In the genomic region with DNA sequence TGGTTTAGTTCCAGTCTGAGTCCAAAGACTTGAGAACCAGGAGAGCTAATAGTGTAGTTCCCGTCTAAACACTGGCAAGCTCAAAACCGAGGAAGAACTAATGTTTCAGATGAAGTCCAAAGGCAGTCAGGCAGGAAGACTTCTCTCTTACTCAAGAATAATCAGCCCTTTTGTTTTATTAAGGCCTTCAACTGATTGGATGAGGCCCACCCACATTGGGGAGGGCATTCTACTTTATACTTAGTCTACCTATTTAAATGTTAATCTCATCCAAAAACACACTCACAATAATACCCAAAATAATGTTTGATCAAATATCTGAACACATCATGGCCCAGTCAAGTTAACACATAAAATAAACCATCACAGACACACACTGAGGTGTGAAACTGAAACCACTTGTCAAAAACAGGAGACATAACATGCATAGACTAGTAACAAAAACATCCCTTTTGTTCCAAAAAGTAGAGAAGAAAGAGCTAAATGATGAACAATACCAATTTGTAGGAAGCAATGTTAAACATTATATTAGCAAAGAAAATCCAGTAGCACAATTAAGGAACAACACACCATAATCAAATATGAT, we compare ENCODE assay signal across 29 cellular contexts. TPM values are rescaled to one million over a fixed set of nuclear protein-coding genes. Genes with fewer than 3 reads are reported as not detected.
A peak's percentile ranks its signal among the peaks of the same experiment; 100 is the strongest.
DNase-seq lines count a peak whose midpoint lies in the region; ATAC-seq, FAIRE-seq and TF ChIP-seq lines count a peak whose summit lies in the region.
"Had no signal": no experiment of that assay in that cellular context is flagged by ENCODE, and none has a peak within 500 bp of the region (broad histone marks: within the 10 kb centered on the region; RNA-seq: fewer than 3 reads in every experiment).

No MANE protein-coding gene starts in this region.

- H3K9me3 ChIP-seq in GM12878 (replicated peaks; ENCODE audit: control insufficient read depth, insufficient read depth, low read length) (no peaks in the 10 kb centered on the region; the same call in 2 of the 3 replicates), tibial artery (no peaks in the 10 kb centered on the region)
- H3K9me3 ChIP-seq: Caco-2, right lobe of liver had no signal

- CTCF ChIA-PET in GM12878 (lab: Yijun Ruan, JAX), result interaction anchor here (0.6 to 0.8 kb wide), 3 partner anchors 11 to 12 kb away, joined by 3 to 4 read pairs (median 3); no protein-coding TSS in a partner anchor

- no peaks in the 10 kb centered on the region for H3K36me3 Mint-ChIP-seq in activated CD4-positive, alpha-beta T cell treated with anti-CD3 and anti-CD28 coated beads, Interleukin-2, amount 10 ng/mL, durations not matched to agents 24 days and 14 days (ENCODE audit: low read depth)
- H3K36me3 Mint-ChIP-seq: neural progenitor cell had no signal

- H3K36me3 ChIP-seq in GM12878 (ENCODE audit: control insufficient read depth in 2 of 2, insufficient read depth in 2 of 2, low read length in 1 of 2), result no peaks in the 10 kb centered on the region
- no peaks in the 10 kb centered on the region for H3K36me3 ChIP-seq in tibial artery
- H3K36me3 ChIP-seq: neural progenitor cell, right lobe of liver had no signal

- POLR2A ChIA-PET in GM12878 (lab: Charles Lee), result no interaction called here

- H3K4me3 ChIP-seq in GM12878, result no peak overlapping the region
- no peak overlapping the region for H3K4me3 ChIP-seq in lower leg skin (ENCODE audit: low read depth, poor library complexity, severe bottlenecking)
- H3K4me3 ChIP-seq in tibial artery, result no peak overlapping the region
- H3K4me3 ChIP-seq: lung, neural progenitor cell, right lobe of liver had no signal

- peaks cover 7% of the 10 kb centered on the region for H3K27me3 Mint-ChIP-seq in activated CD4-positive, alpha-beta T cell treated with anti-CD3 and anti-CD28 coated beads, Interleukin-2, amount 10 ng/mL, durations not matched to agents 24 days and 14 days
- H3K27me3 Mint-ChIP-seq: activated naive CD8-positive, alpha-beta T cell treated with anti-CD3 and anti-CD28 coated beads, Interleukin-2, amount 50 U/mL, for 24 hours had no signal

- RAD21 ChIA-PET in GM12878 (lab: Charles Lee; ENCODE audit: unreplicated experiment), result no interaction called here

- H3K4me3 Mint-ChIP-seq in activated CD4-positive, alpha-beta T cell treated with anti-CD3 and anti-CD28 coated beads, Interleukin-2, amount 10 ng/mL, durations not matched to agents 24 days and 14 days, result no peak overlapping the region
- H3K4me3 Mint-ChIP-seq: activated B cell treated with CpG ODN at 0.5 μM for 24 hours; activated naive CD8-positive, alpha-beta T cell treated with anti-CD3 and anti-CD28 coated beads, Interleukin-2, amount 50 U/mL, for 24 hours; neural progenitor cell had no signal

- TF ChIP-seq RAD21 in GM12878 (IDR thresholded peaks at IDR 0.05; ENCODE audit: insufficient read depth, low read depth, low read length), result no peak

- H3K27me3 ChIP-seq in GM12878 (replicated peaks in 1 of 2; ENCODE audit: control insufficient read depth in 2 of 2, insufficient read depth in 2 of 2, low read length in 1 of 2) (no peaks in the 10 kb centered on the region), tibial artery (no peaks in the 10 kb centered on the region)
- H3K27me3 ChIP-seq: neural progenitor cell, right lobe of liver had no signal

- peak; percentile 51 for ATAC-seq in HG03139 (IDR thresholded peaks at IDR 0.05; ENCODE audit: unreplicated experiment)
- peak; percentile 70 for ATAC-seq in GM12878
- no peak for ATAC-seq in HG02763 (IDR thresholded peaks at IDR 0.05; ENCODE audit: unreplicated experiment)
- ATAC-seq: activated naive CD8-positive, alpha-beta T cell treated with anti-CD3 and anti-CD28 coated beads, Interleukin-2, amount 50 U/mL, for 24 hours; Panc1; right lobe of liver had no signal

- H2AFZ ChIP-seq in GM12878 (ENCODE audit: control insufficient read depth, low read depth, low read length), result no peak overlapping the region

- SMC1A ChIA-PET in GM12878 (lab: Charles Lee; ENCODE audit: uncharacterized antibody, unreplicated experiment), result interaction anchor here (0.6 to 2.2 kb wide), 7 partner anchors 9 to 302 kb away, joined by 3 to 6 read pairs (median 3); no protein-coding TSS in a partner anchor

- TF ChIP-seq CTCF in GM12878 (IDR thresholded peaks at IDR 0.05 in 2 of 3, conservative IDR thresholded peaks at IDR 0.05 in 1 of 3; ENCODE audit: control insufficient read depth in 2 of 3, extremely low read depth in 1 of 3, insufficient read depth in 1 of 3, low read depth in 3 of 3, low read length in 3 of 3) (no peak), lower leg skin (IDR thresholded peaks at IDR 0.05) (no peak), tibial artery (IDR thresholded peaks at IDR 0.05) (no peak)

- H3K9me3 Mint-ChIP-seq in activated CD4-positive, alpha-beta T cell treated with anti-CD3 and anti-CD28 coated beads, Interleukin-2, amount 10 ng/mL, durations not matched to agents 24 days and 14 days, result no peaks in the 10 kb centered on the region
- H3K9me3 Mint-ChIP-seq: activated B cell treated with CpG ODN at 0.5 μM for 24 hours; activated naive CD8-positive, alpha-beta T cell treated with anti-CD3 and anti-CD28 coated beads, Interleukin-2, amount 50 U/mL, for 24 hours; neural progenitor cell had no signal

- no peak overlapping the region for H3K9ac ChIP-seq in GM12878 (ENCODE audit: control insufficient read depth, insufficient read depth, low read length)
- H3K9ac ChIP-seq: neural progenitor cell had no signal

- H3K4me1 ChIP-seq in GM12878 (ENCODE audit: control insufficient read depth, insufficient read depth, low read length) (peaks cover 4% of the 10 kb centered on the region; the same call in 1 of the 2 replicates), tibial artery (no peaks in the 10 kb centered on the region)
- H3K4me1 ChIP-seq: Caco-2, right lobe of liver had no signal

- no peak for DNase-seq in GM12892 (ENCODE audit: insufficient read length)
- no peak for DNase-seq in GM19239 (ENCODE audit: insufficient read length, low spot score)
- DNase-seq in GM12878 (ENCODE audit: low read depth, low spot score), result no peak
- DNase-seq in lower leg skin (ENCODE audit: low spot score in 2 of 2), result no peak
- DNase-seq in tibial artery, result no peak
- no peak for DNase-seq in activated CD4-positive, alpha-beta T cell treated with anti-CD3 and anti-CD28 coated beads, Interleukin-2, amount 10 ng/mL, durations not matched to agents 24 days and 14 days
- DNase-seq: ACHN; activated B cell treated with CpG ODN at 0.5 μM for 24 hours; activated CD4-positive, alpha-beta T cell treated with anti-CD3 and anti-CD28 coated beads, Interleukin-2, amount 50 U/mL, for 48 hours; activated effector memory CD4-positive, alpha-beta T cell treated with Interleukin-2 at 50 U/mL for 16 hours; activated naive CD8-positive, alpha-beta T cell treated with anti-CD3 and anti-CD28 coated beads, Interleukin-2, amount 50 U/mL, for 24 hours; Caco-2; cerebellar nuclear complex; DND-41; islet precursor cell; KBM-7; NCI-H146; NCI-H510A; right lobe of liver; SHP77 treated with DMSO at 0.1 percent for 48 hours; stimulated activated CD4-positive, alpha-beta T cell treated with anti-CD3 and anti-CD28 coated beads, Interleukin-12 subunit alpha, Interleukin-12 subunit beta, amount 100 ng/mL, for 4 hours; stimulated activated CD4-positive, alpha-beta T cell treated with anti-CD3 and anti-CD28 coated beads, Interleukin-4, amount 100 ng/mL, for 4 hours; stimulated activated naive CD4-positive, alpha-beta T cell treated with Interleukin-2 at 50 U/mL for 16 hours had no signal

- intact Hi-C loops in GM12878 (cut with micrococcal nuclease; ENCODE audit: unreplicated experiment), result no loop called here
- intact Hi-C loops in lower leg skin (cut with DNase I; ENCODE audit: low total_unique reads), result no loop called here
- intact Hi-C loops in tibial artery (cut with DNase I; ENCODE audit: low total_unique reads), result no loop called here
- intact Hi-C loops in activated CD4-positive, alpha-beta T cell treated with anti-CD3 and anti-CD28 coated beads, Interleukin-2, amount 10 ng/mL, durations not matched to agents 24 days and 14 days (cut with micrococcal nuclease), result no loop called here

- peaks cover 9% of the 10 kb centered on the region for H3K4me1 Mint-ChIP-seq in activated CD4-positive, alpha-beta T cell treated with anti-CD3 and anti-CD28 coated beads, Interleukin-2, amount 10 ng/mL, durations not matched to agents 24 days and 14 days
- H3K4me1 Mint-ChIP-seq: activated B cell treated with CpG ODN at 0.5 μM for 24 hours had no signal

- no peak overlapping the region for H3K27ac Mint-ChIP-seq in activated CD4-positive, alpha-beta T cell treated with anti-CD3 and anti-CD28 coated beads, Interleukin-2, amount 10 ng/mL, durations not matched to agents 24 days and 14 days
- H3K27ac Mint-ChIP-seq: activated B cell treated with CpG ODN at 0.5 μM for 24 hours; activated naive CD8-positive, alpha-beta T cell treated with anti-CD3 and anti-CD28 coated beads, Interleukin-2, amount 50 U/mL, for 24 hours; neural progenitor cell had no signal

- peak; percentile 78 for FAIRE-seq in GM12892 (lab: Jason Lieb, UNC)
- peak; percentile 85 for FAIRE-seq in GM19239 (lab: Jason Lieb, UNC)
- FAIRE-seq in GM12878 (lab: Jason Lieb, UNC), result no peak

- BruUV-seq in GM12878 (replicated peaks; lab: Mats Ljungman, UMichigan), result no TSS peak

- no peak overlapping the region for H3K4me2 ChIP-seq in GM12878 (ENCODE audit: control insufficient read depth, insufficient read depth)
- H3K4me2 ChIP-seq: neural progenitor cell had no signal

- no peaks in the 10 kb centered on the region for H3K79me2 ChIP-seq in GM12878 (ENCODE audit: control insufficient read depth, insufficient read depth, low read length)

- in situ Hi-C loops in GM12878 (cut with MboI), result no loop called here

- no peak for TF ChIP-seq EP300 in GM12878 (IDR thresholded peaks at IDR 0.05; ENCODE audit: borderline replicate concordance in 1 of 2, control insufficient read depth in 1 of 2, low read depth in 2 of 2, low read length in 2 of 2)

- TF ChIP-seq POLR2A in GM12892 (IDR thresholded peaks at IDR 0.05; ENCODE audit: low read depth, low read length) (no peak), GM12878 (IDR thresholded peaks at IDR 0.05; ENCODE audit: low read depth, low read length) (no peak), lower leg skin (IDR thresholded peaks at IDR 0.05) (no peak)

- no peak overlapping the region for H3K27ac ChIP-seq in GM12878 (ENCODE audit: control insufficient read depth, insufficient read depth)
- H3K27ac ChIP-seq in tibial artery, result no peak overlapping the region
- H3K27ac ChIP-seq: neural progenitor cell, right lobe of liver had no signal

- no peaks in the 10 kb centered on the region for H4K20me1 ChIP-seq in GM12878 (ENCODE audit: control insufficient read depth, insufficient read depth)

- 84% methylated on average over 2 of the region's 2 CpGs for WGBS in GM12878 (ENCODE audit: insufficient coverage, insufficient replicate concordance, low lambda C conversion rate, missing lambda C conversion rate)
- 92 to 94% methylated on average over 2 of the region's 2 CpGs for WGBS in lower leg skin, 2 donors

RNA-seq across cellular contexts. Expression of gene SENP6, which starts 50.2 kb away (rescaled TPM):
- 44.1 TPM for polyA plus RNA-seq in GM12892 (2012; ENCODE audit: missing spikeins)
- 338 and 339 TPM in 2 replicates for total RNA-seq in GM12878 (2013; cell fraction: nucleolus; rRNA removed)
- 48.9 and 50.8 TPM in 2 replicates for total RNA-seq in GM12878 (2014; rRNA removed)
- total RNA-seq in GM12878 (2014; rRNA removed; fragmentation: Illumina TruSeq; extraction: Trizol), result 70.0 and 75.2 TPM in 2 replicates
- 46.9 and 52.1 TPM in 2 replicates for total RNA-seq in GM12878 (2021)
- polyA plus RNA-seq in GM12878 (2011; ENCODE audit: low read depth), result 12.9 TPM
- 45.6 and 91.9 TPM in 2 replicates for polyA plus RNA-seq in GM12878 (2011; rRNA removed)
- 10.9 and 11.5 TPM in 2 replicates for polyA plus RNA-seq in GM12878 (2011; cell fraction: cytosol; rRNA removed)
- polyA plus RNA-seq in GM12878 (2011; cell fraction: nucleus; rRNA removed), result 42.8 and 52.2 TPM in 2 replicates
- 25.4 and 32.2 TPM in 2 replicates for polyA plus RNA-seq in GM12878 (2012)
- polyA plus RNA-seq in GM12878 (2014; fragmentation: Illumina TruSeq; extraction: Trizol), result 56.1 and 79.1 TPM in 2 replicates
- polyA plus RNA-seq in GM12878 (2014; fragmentation: Nextera tagmentation; extraction: Ambion mirVana), result 10 to 100 TPM; 10.7 to 17.2 TPM
- polyA plus RNA-seq in GM12878 (2014; rRNA removed), result 31.6 and 36.5 TPM in 2 replicates
- polyA plus RNA-seq in GM12878 (2016; fragmentation: Nextera tagmentation; extraction: Ambion mirVana), result 10 to 100 TPM; 36.6 to 39.0 TPM
- polyA minus RNA-seq in GM12878 (2011; rRNA and poly(A)+ RNA removed), result 27.5 and 37.7 TPM in 2 replicates
- 16.3 and 19.2 TPM in 2 replicates for polyA minus RNA-seq in GM12878 (2011; cell fraction: cytosol; rRNA and poly(A)+ RNA removed)
- polyA minus RNA-seq in GM12878 (2011; cell fraction: nucleus; rRNA and poly(A)+ RNA removed), result 49.0 and 102 TPM in 2 replicates
- total RNA-seq in lower leg skin, result 10 to 100 TPM; 55.4 to 80.0 (median 63.1) TPM
- 76.7 and 79.4 TPM in 2 replicates for total RNA-seq in activated CD4-positive, alpha-beta T cell treated with anti-CD3 and anti-CD28 coated beads, Interleukin-2, amount 10 ng/mL, durations not matched to agents 24 days and 14 days

RNA-seq across cellular contexts. Expression of gene FILIP1, which starts 57.9 kb away (rescaled TPM):
- polyA plus RNA-seq in GM12892 (2012; ENCODE audit: missing spikeins), result 0.15 TPM
- 2.8 and 3.3 TPM in 2 replicates for total RNA-seq in GM12878 (2013; cell fraction: nucleolus; rRNA removed)
- total RNA-seq in GM12878 (2014; rRNA removed) (0.56 and 0.71 TPM in 2 replicates), GM12878 (2014; rRNA removed; fragmentation: Illumina TruSeq; extraction: Trizol) (0.92 and 0.98 TPM in 2 replicates), GM12878 (2021) (0.43 and 0.54 TPM in 2 replicates), lower leg skin (1 to 10 TPM in 2 of 4 donors, under 1 TPM in 2; 0.38 to 1.6 (median 0.92) TPM)
- polyA plus RNA-seq in GM12878 (2011; ENCODE audit: low read depth), result 0.14 TPM
- polyA plus RNA-seq in GM12878 (2011; rRNA removed) (2.0 and 3.1 TPM in 2 replicates), GM12878 (2014; fragmentation: Illumina TruSeq; extraction: Trizol) (0.48 and 0.74 TPM in 2 replicates), GM12878 (2014; fragmentation: Nextera tagmentation; extraction: Ambion mirVana) (under 1 TPM; 0.23 to 0.33 TPM), GM12878 (2014; rRNA removed) (0.25 and 0.32 TPM in 2 replicates), GM12878 (2016; fragmentation: Nextera tagmentation; extraction: Ambion mirVana) (under 1 TPM; 0.29 to 0.40 TPM)
- polyA plus RNA-seq in GM12878 (2011; cell fraction: cytosol; rRNA removed), result 1.0 and 1.2 TPM in 2 replicates
- polyA plus RNA-seq in GM12878 (2011; cell fraction: nucleus; rRNA removed), result 1.0 and 1.3 TPM in 2 replicates
- polyA plus RNA-seq in GM12878 (2012), result 0.15 and 0.25 TPM in 2 replicates
- 2.9 and 3.3 TPM in 2 replicates for polyA minus RNA-seq in GM12878 (2011; rRNA and poly(A)+ RNA removed)
- 0.94 and 1.2 TPM in 2 replicates for polyA minus RNA-seq in GM12878 (2011; cell fraction: cytosol; rRNA and poly(A)+ RNA removed)
- 1.3 and 1.5 TPM in 2 replicates for polyA minus RNA-seq in GM12878 (2011; cell fraction: nucleus; rRNA and poly(A)+ RNA removed)
- not detected in 2 replicates for total RNA-seq in activated CD4-positive, alpha-beta T cell treated with anti-CD3 and anti-CD28 coated beads, Interleukin-2, amount 10 ng/mL, durations not matched to agents 24 days and 14 days
- total RNA-seq: activated B cell treated with CpG ODN at 0.5 μM for 24 hours, HT-29 had no signal
